Comparison of ENCODE assay signal across 1 cellular context in genomic region chr6:13873288-13874190, GRCh38.
TF ChIP-seq lines count a peak whose summit lies in the region.

No MANE protein-coding gene starts in this region.

TF ChIP-seq in HepG2, 621 proteins besides CTCF, POLR2A, EP300 and RAD21 (continued from another document and continues in another):
- TF ChIP-seq, protein P1, sequence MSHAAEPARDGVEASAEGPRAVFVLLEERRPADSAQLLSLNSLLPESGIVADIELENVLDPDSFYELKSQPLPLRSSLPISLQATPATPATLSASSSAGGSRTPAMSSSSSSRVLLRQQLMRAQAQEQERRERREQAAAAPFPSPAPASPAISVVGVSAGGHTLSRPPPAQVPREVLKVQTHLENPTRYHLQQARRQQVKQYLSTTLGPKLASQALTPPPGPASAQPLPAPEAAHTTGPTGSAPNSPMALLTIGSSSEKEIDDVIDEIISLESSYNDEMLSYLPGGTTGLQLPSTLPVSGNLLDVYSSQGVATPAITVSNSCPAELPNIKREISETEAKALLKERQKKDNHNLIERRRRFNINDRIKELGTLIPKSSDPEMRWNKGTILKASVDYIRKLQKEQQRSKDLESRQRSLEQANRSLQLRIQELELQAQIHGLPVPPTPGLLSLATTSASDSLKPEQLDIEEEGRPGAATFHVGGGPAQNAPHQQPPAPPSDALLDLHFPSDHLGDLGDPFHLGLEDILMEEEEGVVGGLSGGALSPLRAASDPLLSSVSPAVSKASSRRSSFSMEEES (CRISPR knock-in tag; IDR thresholded peaks at IDR 0.05) = peak; percentile 91
- TF ChIP-seq PTBP1 (IDR thresholded peaks at IDR 0.05; ENCODE audit: low read depth, low read length, poor library complexity, severe bottlenecking) (peak; percentile 55), NFRKB (IDR thresholded peaks at IDR 0.05) (no peak), ZNF607 (CRISPR knock-in tag; IDR thresholded peaks at IDR 0.05; ENCODE audit: borderline replicate concordance) (peak; percentile 98), ZMAT3 (CRISPR knock-in tag; conservative IDR thresholded peaks at IDR 0.05) (peak; percentile 94), NCOR1 (IDR thresholded peaks at IDR 0.05; ENCODE audit: borderline replicate concordance, low read length) (no peak), ZBTB7B (CRISPR knock-in tag; IDR thresholded peaks at IDR 0.05) (peak; percentile 99), ZNF780A (CRISPR knock-in tag; IDR thresholded peaks at IDR 0.05) (peak; percentile 91), MIER2 (CRISPR knock-in tag; IDR thresholded peaks at IDR 0.05) (0 out of 2 replicates have a peak, but pooled peaks have one; percentile 66), HOXA9 (CRISPR knock-in tag; IDR thresholded peaks at IDR 0.05; ENCODE audit: borderline replicate concordance) (peak; percentile 91), ZFP36L1 (CRISPR knock-in tag; IDR thresholded peaks at IDR 0.05) (no peak), ZNF891 (CRISPR knock-in tag; IDR thresholded peaks at IDR 0.05) (peak; percentile 98), KAT2B (IDR thresholded peaks at IDR 0.05; ENCODE audit: borderline replicate concordance, low read depth, low read length) (no peak), NFYC (CRISPR knock-in tag; IDR thresholded peaks at IDR 0.05) (peak; percentile 60), DPF2 (CRISPR knock-in tag; IDR thresholded peaks at IDR 0.05; ENCODE audit: borderline replicate concordance, low read depth) (no peak), TRAFD1 (CRISPR knock-in tag; IDR thresholded peaks at IDR 0.05; ENCODE audit: borderline replicate concordance) (no peak), AKAP8 (CRISPR knock-in tag; IDR thresholded peaks at IDR 0.05) (no peak), PRMT3 (CRISPR knock-in tag; IDR thresholded peaks at IDR 0.05; ENCODE audit: borderline replicate concordance, low read depth) (peak; percentile 95; the same call in 1 of the 2 replicates), ZKSCAN5 (CRISPR knock-in tag; IDR thresholded peaks at IDR 0.05) (0 out of 2 replicates have a peak, but pooled peaks have one; percentile 52), POGZ (CRISPR knock-in tag; IDR thresholded peaks at IDR 0.05) (peak; percentile 95), PHF21A (CRISPR knock-in tag; IDR thresholded peaks at IDR 0.05) (0 out of 2 replicates have a peak, but pooled peaks have one; percentile 20), ZNF777 (CRISPR knock-in tag; IDR thresholded peaks at IDR 0.05) (peak; percentile 96), ZNF136 (CRISPR knock-in tag; IDR thresholded peaks at IDR 0.05; ENCODE audit: low read depth) (no peak), ZNF747 (CRISPR knock-in tag; IDR thresholded peaks at IDR 0.05; ENCODE audit: borderline replicate concordance) (peak; percentile 85; the same call in 1 of the 2 replicates), ERF (CRISPR knock-in tag; IDR thresholded peaks at IDR 0.05) (peak; percentile 96), RBAK (CRISPR knock-in tag; IDR thresholded peaks at IDR 0.05) (no peak), TBL1XR1 (IDR thresholded peaks at IDR 0.05; ENCODE audit: borderline replicate concordance, low read length, partially characterized antibody) (no peak), TEAD3 (CRISPR knock-in tag; optimal IDR thresholded peaks at IDR 0.05; ENCODE audit: borderline replicate concordance) (peak; percentile 72), ZNF629 (CRISPR knock-in tag; conservative IDR thresholded peaks at IDR 0.05) (peak; percentile 66), ZNF275 (CRISPR knock-in tag; IDR thresholded peaks at IDR 0.05; ENCODE audit: borderline replicate concordance) (peak; percentile 84; the same call in 1 of the 2 replicates), ZNF253 (CRISPR knock-in tag; IDR thresholded peaks at IDR 0.05; ENCODE audit: borderline replicate concordance) (peak; percentile 77; the same call in 1 of the 2 replicates), ATF7 (IDR thresholded peaks at IDR 0.05) (no peak), ATF7 (CRISPR knock-in tag; IDR thresholded peaks at IDR 0.05) (peak; percentile 79), KDM4B (CRISPR knock-in tag; IDR thresholded peaks at IDR 0.05) (peak; percentile 73; the same call in 1 of the 2 replicates), KLF11 (CRISPR knock-in tag; IDR thresholded peaks at IDR 0.05) (peak; percentile 90; the same call in 1 of the 2 replicates), SMAD1 (CRISPR knock-in tag; IDR thresholded peaks at IDR 0.05; ENCODE audit: borderline replicate concordance, low read depth) (peak; percentile 87; the same call in 1 of the 2 replicates), ZNF432 (CRISPR knock-in tag; IDR thresholded peaks at IDR 0.05; ENCODE audit: borderline replicate concordance) (no peak), HNRNPLL (IDR thresholded peaks at IDR 0.05; ENCODE audit: low read depth, low read length, poor library complexity, severe bottlenecking) (peak; percentile 74), ESRRA (CRISPR knock-in tag; IDR thresholded peaks at IDR 0.05; ENCODE audit: low read depth) (0 out of 2 replicates have a peak, but pooled peaks have one; percentile 30), MXI1 (IDR thresholded peaks at IDR 0.05; ENCODE audit: borderline replicate concordance, low read depth, low read length) (no peak), FIP1L1 (IDR thresholded peaks at IDR 0.05; ENCODE audit: borderline replicate concordance, insufficient read depth, low read depth, low read length) (no peak), ZNF121 (CRISPR knock-in tag; IDR thresholded peaks at IDR 0.05) (peak; percentile 62; the same call in 1 of the 2 replicates), MLLT10 (CRISPR knock-in tag; IDR thresholded peaks at IDR 0.05) (no peak), SMARCC2 (IDR thresholded peaks at IDR 0.05) (no peak), ZMYM2 (CRISPR knock-in tag; IDR thresholded peaks at IDR 0.05) (peak; percentile 95), FOXO1 (CRISPR knock-in tag; IDR thresholded peaks at IDR 0.05) (peak; percentile 67), ZNF572 (CRISPR knock-in tag; IDR thresholded peaks at IDR 0.05) (peak; percentile 92; the same call in 1 of the 2 replicates), ZSCAN30 (CRISPR knock-in tag; IDR thresholded peaks at IDR 0.05) (peak; percentile 26; the same call in 1 of the 2 replicates)
- TF ChIP-seq, protein P2, sequence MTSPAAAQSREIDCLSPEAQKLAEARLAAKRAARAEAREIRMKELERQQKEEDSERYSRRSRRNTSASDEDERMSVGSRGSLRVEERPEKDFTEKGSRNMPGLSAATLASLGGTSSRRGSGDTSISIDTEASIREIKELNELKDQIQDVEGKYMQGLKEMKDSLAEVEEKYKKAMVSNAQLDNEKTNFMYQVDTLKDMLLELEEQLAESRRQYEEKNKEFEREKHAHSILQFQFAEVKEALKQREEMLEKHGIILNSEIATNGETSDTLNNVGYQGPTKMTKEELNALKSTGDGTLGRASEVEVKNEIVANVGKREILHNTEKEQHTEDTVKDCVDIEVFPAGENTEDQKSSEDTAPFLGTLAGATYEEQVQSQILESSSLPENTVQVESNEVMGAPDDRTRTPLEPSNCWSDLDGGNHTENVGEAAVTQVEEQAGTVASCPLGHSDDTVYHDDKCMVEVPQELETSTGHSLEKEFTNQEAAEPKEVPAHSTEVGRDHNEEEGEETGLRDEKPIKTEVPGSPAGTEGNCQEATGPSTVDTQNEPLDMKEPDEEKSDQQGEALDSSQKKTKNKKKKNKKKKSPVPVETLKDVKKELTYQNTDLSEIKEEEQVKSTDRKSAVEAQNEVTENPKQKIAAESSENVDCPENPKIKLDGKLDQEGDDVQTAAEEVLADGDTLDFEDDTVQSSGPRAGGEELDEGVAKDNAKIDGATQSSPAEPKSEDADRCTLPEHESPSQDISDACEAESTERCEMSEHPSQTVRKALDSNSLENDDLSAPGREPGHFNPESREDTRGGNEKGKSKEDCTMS (CRISPR knock-in tag; conservative IDR thresholded peaks at IDR 0.05) = no peak
- TF ChIP-seq, protein P3, sequence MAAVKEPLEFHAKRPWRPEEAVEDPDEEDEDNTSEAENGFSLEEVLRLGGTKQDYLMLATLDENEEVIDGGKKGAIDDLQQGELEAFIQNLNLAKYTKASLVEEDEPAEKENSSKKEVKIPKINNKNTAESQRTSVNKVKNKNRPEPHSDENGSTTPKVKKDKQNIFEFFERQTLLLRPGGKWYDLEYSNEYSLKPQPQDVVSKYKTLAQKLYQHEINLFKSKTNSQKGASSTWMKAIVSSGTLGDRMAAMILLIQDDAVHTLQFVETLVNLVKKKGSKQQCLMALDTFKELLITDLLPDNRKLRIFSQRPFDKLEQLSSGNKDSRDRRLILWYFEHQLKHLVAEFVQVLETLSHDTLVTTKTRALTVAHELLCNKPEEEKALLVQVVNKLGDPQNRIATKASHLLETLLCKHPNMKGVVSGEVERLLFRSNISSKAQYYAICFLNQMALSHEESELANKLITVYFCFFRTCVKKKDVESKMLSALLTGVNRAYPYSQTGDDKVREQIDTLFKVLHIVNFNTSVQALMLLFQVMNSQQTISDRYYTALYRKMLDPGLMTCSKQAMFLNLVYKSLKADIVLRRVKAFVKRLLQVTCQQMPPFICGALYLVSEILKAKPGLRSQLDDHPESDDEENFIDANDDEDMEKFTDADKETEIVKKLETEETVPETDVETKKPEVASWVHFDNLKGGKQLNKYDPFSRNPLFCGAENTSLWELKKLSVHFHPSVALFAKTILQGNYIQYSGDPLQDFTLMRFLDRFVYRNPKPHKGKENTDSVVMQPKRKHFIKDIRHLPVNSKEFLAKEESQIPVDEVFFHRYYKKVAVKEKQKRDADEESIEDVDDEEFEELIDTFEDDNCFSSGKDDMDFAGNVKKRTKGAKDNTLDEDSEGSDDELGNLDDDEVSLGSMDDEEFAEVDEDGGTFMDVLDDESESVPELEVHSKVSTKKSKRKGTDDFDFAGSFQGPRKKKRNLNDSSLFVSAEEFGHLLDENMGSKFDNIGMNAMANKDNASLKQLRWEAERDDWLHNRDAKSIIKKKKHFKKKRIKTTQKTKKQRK (IDR thresholded peaks at IDR 0.05; ENCODE audit: low read length) = no peak
- TF ChIP-seq, protein P4, sequence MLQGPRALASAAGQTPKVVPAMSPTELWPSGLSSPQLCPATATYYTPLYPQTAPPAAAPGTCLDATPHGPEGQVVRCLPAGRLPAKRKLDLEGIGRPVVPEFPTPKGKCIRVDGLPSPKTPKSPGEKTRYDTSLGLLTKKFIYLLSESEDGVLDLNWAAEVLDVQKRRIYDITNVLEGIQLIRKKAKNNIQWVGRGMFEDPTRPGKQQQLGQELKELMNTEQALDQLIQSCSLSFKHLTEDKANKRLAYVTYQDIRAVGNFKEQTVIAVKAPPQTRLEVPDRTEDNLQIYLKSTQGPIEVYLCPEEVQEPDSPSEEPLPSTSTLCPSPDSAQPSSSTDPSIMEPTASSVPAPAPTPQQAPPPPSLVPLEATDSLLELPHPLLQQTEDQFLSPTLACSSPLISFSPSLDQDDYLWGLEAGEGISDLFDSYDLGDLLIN (CRISPR knock-in tag; IDR thresholded peaks at IDR 0.05; ENCODE audit: borderline replicate concordance) = peak; percentile 41; the same call in 1 of the 2 replicates
- TF ChIP-seq, protein P5, sequence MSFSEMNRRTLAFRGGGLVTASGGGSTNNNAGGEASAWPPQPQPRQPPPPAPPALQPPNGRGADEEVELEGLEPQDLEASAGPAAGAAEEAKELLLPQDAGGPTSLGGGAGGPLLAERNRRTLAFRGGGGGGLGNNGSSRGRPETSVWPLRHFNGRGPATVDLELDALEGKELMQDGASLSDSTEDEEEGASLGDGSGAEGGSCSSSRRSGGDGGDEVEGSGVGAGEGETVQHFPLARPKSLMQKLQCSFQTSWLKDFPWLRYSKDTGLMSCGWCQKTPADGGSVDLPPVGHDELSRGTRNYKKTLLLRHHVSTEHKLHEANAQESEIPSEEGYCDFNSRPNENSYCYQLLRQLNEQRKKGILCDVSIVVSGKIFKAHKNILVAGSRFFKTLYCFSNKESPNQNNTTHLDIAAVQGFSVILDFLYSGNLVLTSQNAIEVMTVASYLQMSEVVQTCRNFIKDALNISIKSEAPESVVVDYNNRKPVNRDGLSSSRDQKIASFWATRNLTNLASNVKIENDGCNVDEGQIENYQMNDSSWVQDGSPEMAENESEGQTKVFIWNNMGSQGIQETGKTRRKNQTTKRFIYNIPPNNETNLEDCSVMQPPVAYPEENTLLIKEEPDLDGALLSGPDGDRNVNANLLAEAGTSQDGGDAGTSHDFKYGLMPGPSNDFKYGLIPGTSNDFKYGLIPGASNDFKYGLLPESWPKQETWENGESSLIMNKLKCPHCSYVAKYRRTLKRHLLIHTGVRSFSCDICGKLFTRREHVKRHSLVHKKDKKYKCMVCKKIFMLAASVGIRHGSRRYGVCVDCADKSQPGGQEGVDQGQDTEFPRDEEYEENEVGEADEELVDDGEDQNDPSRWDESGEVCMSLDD (CRISPR knock-in tag; IDR thresholded peaks at IDR 0.05; ENCODE audit: borderline replicate concordance) = no peak; the same call in 1 of the 2 replicates
- TF ChIP-seq, protein P6, sequence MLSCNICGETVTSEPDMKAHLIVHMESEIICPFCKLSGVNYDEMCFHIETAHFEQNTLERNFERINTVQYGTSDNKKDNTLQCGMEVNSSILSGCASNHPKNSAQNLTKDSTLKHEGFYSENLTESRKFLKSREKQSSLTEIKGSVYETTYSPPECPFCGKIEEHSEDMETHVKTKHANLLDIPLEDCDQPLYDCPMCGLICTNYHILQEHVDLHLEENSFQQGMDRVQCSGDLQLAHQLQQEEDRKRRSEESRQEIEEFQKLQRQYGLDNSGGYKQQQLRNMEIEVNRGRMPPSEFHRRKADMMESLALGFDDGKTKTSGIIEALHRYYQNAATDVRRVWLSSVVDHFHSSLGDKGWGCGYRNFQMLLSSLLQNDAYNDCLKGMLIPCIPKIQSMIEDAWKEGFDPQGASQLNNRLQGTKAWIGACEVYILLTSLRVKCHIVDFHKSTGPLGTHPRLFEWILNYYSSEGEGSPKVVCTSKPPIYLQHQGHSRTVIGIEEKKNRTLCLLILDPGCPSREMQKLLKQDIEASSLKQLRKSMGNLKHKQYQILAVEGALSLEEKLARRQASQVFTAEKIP (CRISPR knock-in tag; IDR thresholded peaks at IDR 0.05; ENCODE audit: borderline replicate concordance) = no peak
